ENCODE assay signal across 1 cellular context in genomic region chr19:48962849-48963165, GRCh38.
TF ChIP-seq lines count a peak whose summit lies in the region.

No MANE protein-coding gene starts in this region.

TF ChIP-seq in SK-N-SH, 30 proteins besides CTCF, POLR2A, EP300 and RAD21:
- no peak for TF ChIP-seq PBX3 (IDR thresholded peaks at IDR 0.05)
- no peak for TF ChIP-seq JUND (IDR thresholded peaks at IDR 0.05)
- TF ChIP-seq SMC3 (IDR thresholded peaks at IDR 0.05; ENCODE audit: low read depth, low read length), result no peak
- no peak for TF ChIP-seq NFIC (IDR thresholded peaks at IDR 0.05; ENCODE audit: borderline replicate concordance)
- TF ChIP-seq TEAD4 (IDR thresholded peaks at IDR 0.05; ENCODE audit: borderline replicate concordance, insufficient read depth), result no peak
- TF ChIP-seq EZH2phosphoT487 (IDR thresholded peaks at IDR 0.05; ENCODE audit: borderline replicate concordance, low read depth), result no peak
- no peak for TF ChIP-seq FOSL2 (IDR thresholded peaks at IDR 0.05; ENCODE audit: borderline replicate concordance, low read depth)
- TF ChIP-seq TCF12 (IDR thresholded peaks at IDR 0.05), result no peak
- no peak for TF ChIP-seq SIN3A (IDR thresholded peaks at IDR 0.05; ENCODE audit: borderline replicate concordance, low read depth, low read length)
- no peak for TF ChIP-seq NRF1 (IDR thresholded peaks at IDR 0.05; ENCODE audit: low read depth, low read length)
- TF ChIP-seq REST (IDR thresholded peaks at IDR 0.05; ENCODE audit: low read depth, low read length), result no peak
- no peak for TF ChIP-seq FOXM1 (IDR thresholded peaks at IDR 0.05; ENCODE audit: low read depth)
- no peak for TF ChIP-seq RCOR1 (IDR thresholded peaks at IDR 0.05; ENCODE audit: low read length)
- no peak for TF ChIP-seq MEF2A (IDR thresholded peaks at IDR 0.05; ENCODE audit: borderline replicate concordance, low read depth)
- no peak for TF ChIP-seq GATA2 (CRISPR knock-in tag; IDR thresholded peaks at IDR 0.05)
- TF ChIP-seq, protein P1, sequence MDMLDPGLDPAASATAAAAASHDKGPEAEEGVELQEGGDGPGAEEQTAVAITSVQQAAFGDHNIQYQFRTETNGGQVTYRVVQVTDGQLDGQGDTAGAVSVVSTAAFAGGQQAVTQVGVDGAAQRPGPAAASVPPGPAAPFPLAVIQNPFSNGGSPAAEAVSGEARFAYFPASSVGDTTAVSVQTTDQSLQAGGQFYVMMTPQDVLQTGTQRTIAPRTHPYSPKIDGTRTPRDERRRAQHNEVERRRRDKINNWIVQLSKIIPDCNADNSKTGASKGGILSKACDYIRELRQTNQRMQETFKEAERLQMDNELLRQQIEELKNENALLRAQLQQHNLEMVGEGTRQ (IDR thresholded peaks at IDR 0.05; ENCODE audit: borderline replicate concordance, low read depth, low read length), result no peak
- TF ChIP-seq, protein P2, sequence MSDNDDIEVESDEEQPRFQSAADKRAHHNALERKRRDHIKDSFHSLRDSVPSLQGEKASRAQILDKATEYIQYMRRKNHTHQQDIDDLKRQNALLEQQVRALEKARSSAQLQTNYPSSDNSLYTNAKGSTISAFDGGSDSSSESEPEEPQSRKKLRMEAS (IDR thresholded peaks at IDR 0.05; ENCODE audit: low read depth), result no peak
- no peak for TF ChIP-seq USF1 (IDR thresholded peaks at IDR 0.05; ENCODE audit: borderline replicate concordance, low read depth)
